ENCODE assay signal across 1 cellular context in genomic region chr1:153978274-153978909, GRCh38.
TF ChIP-seq lines count a peak whose summit lies in the region.

No MANE protein-coding gene starts in this region.

TF ChIP-seq in IMR-90, 13 proteins besides CTCF, POLR2A, EP300 and RAD21 (continued from another document):
- TF ChIP-seq ELK1 (IDR thresholded peaks at IDR 0.05; ENCODE audit: borderline replicate concordance, low read depth, low read length) = no peak
- TF ChIP-seq CHD1 (IDR thresholded peaks at IDR 0.05; ENCODE audit: low read depth, low read length) = no peak
- TF ChIP-seq RCOR1 (IDR thresholded peaks at IDR 0.05; ENCODE audit: insufficient replicate concordance, low read length) = no peak
TF ChIP-seq in IMR-90: peak in this region for 0.
